In genomic region chr9:136644593-136645342, GRCh38 we compare ENCODE assay signal across 2 cellular contexts.
TF ChIP-seq lines count a peak whose summit lies in the region.

No MANE protein-coding gene starts in this region.

TF ChIP-seq in GM12891, 5 proteins besides CTCF, POLR2A, EP300 and RAD21 (continued from another document):
- TF ChIP-seq PAX5 (IDR thresholded peaks at IDR 0.05; ENCODE audit: insufficient read depth, low read length, severe bottlenecking) (no peak), SPI1 (IDR thresholded peaks at IDR 0.05; ENCODE audit: low read depth, low read length) (peak; percentile 42)

TF ChIP-seq in endothelial cell of umbilical vein, 7 proteins besides CTCF, POLR2A, EP300 and RAD21 (continued from another document):
- TF ChIP-seq EZH2 (IDR thresholded peaks at IDR 0.05; ENCODE audit: borderline replicate concordance, low read depth, low read length, severe bottlenecking) (no peak), POLR2AphosphoS5 (IDR thresholded peaks at IDR 0.05; ENCODE audit: insufficient read depth, low read depth, low read length) (peak; percentile 98), MAX (IDR thresholded peaks at IDR 0.05; ENCODE audit: insufficient read depth, insufficient read length) (no peak), JUN (IDR thresholded peaks at IDR 0.05; ENCODE audit: borderline replicate concordance, insufficient read depth, insufficient read length, low read depth) (peak; percentile 75)
